ENCODE assay signal across 9 cellular contexts in the genomic region with DNA sequence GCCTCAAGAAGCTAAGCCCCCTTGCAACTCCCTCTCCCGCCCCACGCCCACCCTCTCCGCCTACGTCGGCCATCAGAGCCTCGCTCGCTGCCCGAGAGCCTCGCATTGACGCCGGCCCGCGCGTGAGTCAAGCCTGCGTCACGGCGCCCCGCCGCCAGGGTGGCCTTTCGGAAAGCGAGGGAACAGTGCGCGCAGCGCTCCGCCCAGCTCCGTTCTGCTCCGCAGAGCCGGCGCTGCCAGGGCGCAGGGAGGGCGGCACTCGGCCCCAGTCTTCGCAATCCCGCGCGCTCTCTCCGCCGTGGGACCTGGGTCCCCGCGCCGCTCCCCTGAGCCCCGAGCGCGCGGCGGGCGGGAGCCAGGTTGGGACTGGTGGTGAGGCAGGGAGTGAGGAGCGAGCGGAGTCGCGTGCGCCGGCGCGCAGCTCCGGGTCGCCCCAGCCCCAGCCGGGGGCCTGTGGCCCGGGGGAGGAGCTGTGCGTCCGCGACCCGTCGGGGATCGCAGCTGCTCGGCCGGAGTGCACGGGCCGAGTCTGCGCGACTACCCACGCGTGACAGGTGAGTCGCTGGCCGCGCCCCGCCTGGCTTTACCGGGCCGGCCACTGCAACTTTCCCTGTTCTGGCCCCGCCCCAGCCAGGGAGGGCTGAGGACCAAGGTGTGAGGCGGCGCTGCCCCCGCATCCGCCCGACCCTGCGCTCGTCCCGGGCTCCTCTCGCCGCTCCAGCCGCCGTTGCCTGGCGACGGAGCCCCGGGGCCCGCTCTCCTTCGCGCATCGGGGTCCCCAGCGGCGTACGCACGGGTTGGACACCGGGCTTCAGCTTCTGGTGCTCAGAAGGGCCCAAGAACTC. TPM values are rescaled to one million over a fixed set of nuclear protein-coding genes. Genes with fewer than 3 reads are reported as not detected.
DNase-seq lines count a peak whose midpoint lies in the region; TF ChIP-seq lines count a peak whose summit lies in the region.
"Had no signal": no experiment of that assay in that cellular context is flagged by ENCODE, and none has a peak within 500 bp of the region (broad histone marks: within the 10 kb centered on the region; RNA-seq: fewer than 3 reads in every experiment).

A gene (plus strand): TSS at position 165 of the 845 bp plus-strand sequence. CDS start 16,436 bp downstream, outside the sequence.

- H3K36me3 ChIP-seq in iPS-18a (ENCODE audit: control insufficient read depth, low read depth, low read length) (no peaks in the 10 kb centered on the region), colonic mucosa (no peaks in the 10 kb centered on the region)
- H3K36me3 ChIP-seq: right lobe of liver had no signal

- H3K4me1 ChIP-seq in iPS-18a (ENCODE audit: control insufficient read depth, low read depth, low read length) (no peaks in the 10 kb centered on the region), colonic mucosa (no peaks in the 10 kb centered on the region)
- H3K4me1 ChIP-seq: right lobe of liver had no signal

- H3K9ac ChIP-seq in iPS-18a (ENCODE audit: low read length): no peak within 1 kb of the TSS
- H3K9ac ChIP-seq in colonic mucosa (ENCODE audit: low read depth in 2 of 2, low read length in 2 of 2): no peak within 1 kb of the TSS

- peak; percentile 87 for DNase-seq in DMS 273 (lab: John Stamatoyannopoulos, UW; ENCODE audit: unreplicated experiment)
- peak; percentile 57 for DNase-seq in NCI-H1105 (lab: John Stamatoyannopoulos, UW)
- peak; percentile 34 for DNase-seq in amniotic epithelial cell (ENCODE audit: low read depth)
- DNase-seq in stimulated activated CD8-positive, alpha-beta memory T cell treated with anti-CD3 and anti-CD28 coated beads, Interleukin-4, amount 100 ng/mL, for 24 hours (ENCODE audit: low read depth): peak; percentile 35
- no peak for DNase-seq in colonic mucosa
- no peak for DNase-seq in GM19238 (ENCODE audit: insufficient read length, low spot score)
- DNase-seq in NOMO-1 treated with dmso at 0.1 percent for 144 hours (lab: John Stamatoyannopoulos, UW; ENCODE audit: unreplicated experiment): no peak
- DNase-seq: right lobe of liver had no signal

- H3K9me3 ChIP-seq in iPS-18a (ENCODE audit: control insufficient read depth, low read depth, low read length) (no peaks in the 10 kb centered on the region), colonic mucosa (no peaks in the 10 kb centered on the region)
- H3K9me3 ChIP-seq: right lobe of liver had no signal

- H3K27me3 ChIP-seq in iPS-18a (ENCODE audit: control insufficient read depth, insufficient read depth, low read length) (peaks cover 100% of the 10 kb centered on the region), colonic mucosa (peaks cover 25% of the 10 kb centered on the region)
- H3K27me3 ChIP-seq: right lobe of liver had no signal

- intact Hi-C loops in colonic mucosa (cut with DNase I): no loop called here

- H3K4me3 ChIP-seq in iPS-18a (ENCODE audit: low read length) (peak within 1 kb of the TSS; percentile 44), colonic mucosa (no peak within 1 kb of the TSS)
- H3K4me3 ChIP-seq: right lobe of liver had no signal

- TF ChIP-seq CTCF in colonic mucosa (IDR thresholded peaks at IDR 0.05): no peak

- no peak within 1 kb of the TSS for H3K27ac ChIP-seq in iPS-18a (ENCODE audit: low read length)
- no peak within 1 kb of the TSS for H3K27ac ChIP-seq in colonic mucosa
- H3K27ac ChIP-seq: right lobe of liver had no signal

RNA-seq across cellular contexts. Expression of the gene that starts here (rescaled TPM):
- total RNA-seq in colonic mucosa: under 1 TPM in 1 of 2 donors, not detected in 1; 0.19 TPM
- total RNA-seq: right lobe of liver had no signal

Comparison
In these comparisons a context has a peak if more than half of its experiments do, and no peak if none do; other contexts are left out.
1. DNase-seq: peak in DMS 273 (single experiment), NCI-H1105 (single experiment), amniotic epithelial cell (single experiment) and stimulated activated CD8-positive, alpha-beta memory T cell treated with anti-CD3 and anti-CD28 coated beads, Interleukin-4, amount 100 ng/mL, for 24 hours (single experiment); none in colonic mucosa (single experiment), GM19238 (single experiment) and NOMO-1 treated with dmso at 0.1 percent for 144 hours (single experiment).